In genomic region chrX:50700921-50701320, GRCh38 we compare ENCODE assay signal across 31 cellular contexts.
DNase-seq lines count a peak whose midpoint lies in the region; ATAC-seq, FAIRE-seq and TF ChIP-seq lines count a peak whose summit lies in the region.
"Had no signal": no experiment of that assay in that cellular context is flagged by ENCODE, and none has a peak within 500 bp of the region (broad histone marks: within the 10 kb centered on the region; RNA-seq: fewer than 3 reads in every experiment).

No MANE protein-coding gene starts in this region.

- no peak overlapping the region for H3K23ac ChIP-seq in H1 (ENCODE audit: insufficient read length)
- H3K23ac ChIP-seq in trophoblast cell (ENCODE audit: low read length) = no peak overlapping the region

- no peaks in the 10 kb centered on the region for H3K23me2 ChIP-seq in H1 (ENCODE audit: low read depth, low read length)

- no peak overlapping the region for H4K12ac ChIP-seq in trophoblast cell (ENCODE audit: low read depth, low read length)

- H3K27ac Mint-ChIP-seq in naive thymus-derived CD4-positive, alpha-beta T cell = no peak overlapping the region
- H3K27ac Mint-ChIP-seq: B cell; CD8-positive, alpha-beta T cell; T-helper 17 cell had no signal

- H3K27me3 Mint-ChIP-seq in naive thymus-derived CD4-positive, alpha-beta T cell = peaks cover 4 to 13% (median 8%) of the 10 kb centered on the region in 5 donors

- peak; percentile 52 for DNase-seq in ELF-1 (ENCODE audit: low read depth, low spot score)
- DNase-seq in NT2/D1 (ENCODE audit: low read depth, low spot score) = peak; percentile 38
- no peak for DNase-seq in H1 (ENCODE audit: low read depth in 1 of 2, low spot score in 2 of 2)
- DNase-seq in trophoblast cell = no peak
- no peak for DNase-seq in DMS79 treated with DMSO at 0.1 percent for 48 hours (lab: John Stamatoyannopoulos, UW)
- DNase-seq in ascending aorta (ENCODE audit: low spot score in 2 of 2) = no peak
- no peak for DNase-seq in naive thymus-derived CD4-positive, alpha-beta T cell
- DNase-seq in NCI-H1694 treated with DMSO at 0.1 percent for 48 hours (lab: John Stamatoyannopoulos, UW) = no peak
- DNase-seq: activated CD4-positive, alpha-beta T cell treated with anti-CD3 and anti-CD28 coated beads for 4 hours; activated gamma-delta T cell; activated T-cell treated with anti-CD3 and anti-CD28 coated beads, Interleukin-2, amount 50 U/mL, for 1 hour; brain microvascular endothelial cell; CD8-positive, alpha-beta T cell; DMS 273 treated with DMSO at 0.1 percent for 48 hours; effector CD4-positive, alpha-beta T cell; foreskin fibroblast; HCEC 1CT; KBM-7; NCI-H1436; NCI-H345; RPMI8226; sigmoid colon; stimulated activated CD4-positive, alpha-beta T cell treated with anti-CD3 and anti-CD28 coated beads, Interleukin-15, amount 100 ng/mL, for 24 hours; stimulated activated naive CD4-positive, alpha-beta T cell treated with Interleukin-2 at 50 U/mL for 16 hours; T-helper 17 cell had no signal

- H2BK12ac ChIP-seq in H1 (ENCODE audit: low read depth, low read length) = 0 out of 2 replicates have a peak overlapping the region, but pooled peaks have one; percentile 71
- peak overlapping the region; percentile 40 for H2BK12ac ChIP-seq in trophoblast cell (ENCODE audit: low read length)

- H3K79me2 ChIP-seq in H1 (ENCODE audit: control insufficient read depth in 1 of 2, insufficient read depth in 2 of 2, low read length in 2 of 2) (no peaks in the 10 kb centered on the region), trophoblast cell (ENCODE audit: control insufficient read depth, insufficient read depth, low read length, poor library complexity) (no peaks in the 10 kb centered on the region)

- no peaks in the 10 kb centered on the region for H3K9me3 Mint-ChIP-seq in naive thymus-derived CD4-positive, alpha-beta T cell
- H3K9me3 Mint-ChIP-seq: CD8-positive, alpha-beta T cell had no signal

- H3K79me1 ChIP-seq in H1 (ENCODE audit: low read depth, low read length) (no peaks in the 10 kb centered on the region), trophoblast cell (ENCODE audit: low read length) (peaks cover 17% of the 10 kb centered on the region)

- H3K14ac ChIP-seq in H1 (ENCODE audit: insufficient read length) (no peak overlapping the region), trophoblast cell (ENCODE audit: low read length) (no peak overlapping the region)

- H3K4me3 Mint-ChIP-seq in naive thymus-derived CD4-positive, alpha-beta T cell = no peak overlapping the region
- H3K4me3 Mint-ChIP-seq: B cell; CD8-positive, alpha-beta T cell; neural crest cell; T-helper 17 cell had no signal

- H3K4me3 ChIP-seq in NT2/D1 (ENCODE audit: insufficient read length, low read depth) (no peak overlapping the region), H1 (ENCODE audit: extremely low read depth in 1 of 4, insufficient read depth in 2 of 4, low read depth in 3 of 4, low read length in 4 of 4) (no peak overlapping the region), trophoblast cell (ENCODE audit: low read depth, low read length) (no peak overlapping the region), ascending aorta (no peak overlapping the region)
- H3K4me3 ChIP-seq in naive thymus-derived CD4-positive, alpha-beta T cell (ENCODE audit: low read length) = no peak overlapping the region
- H3K4me3 ChIP-seq: A549, lung, sigmoid colon, SK-N-MC, vagina had no signal

- H2AK5ac ChIP-seq in H1 (ENCODE audit: low read depth, low read length) = no peak overlapping the region
- H2AK5ac ChIP-seq in trophoblast cell (ENCODE audit: low read length) = peak overlapping the region; percentile 54

- H2BK5ac ChIP-seq in H1 (ENCODE audit: low read depth, low read length) = no peak overlapping the region; the same call in 1 of the 2 replicates
- peak overlapping the region; percentile 40 for H2BK5ac ChIP-seq in trophoblast cell (ENCODE audit: low read depth, low read length, poor library complexity)

- no peaks in the 10 kb centered on the region for H4K20me1 ChIP-seq in H1 (replicated peaks in 1 of 2; ENCODE audit: control insufficient read depth in 1 of 2, insufficient read depth in 2 of 2, low read length in 2 of 2)

- H3K27ac ChIP-seq in H1 (ENCODE audit: low read depth, low read length) (no peak overlapping the region), trophoblast cell (ENCODE audit: low read depth, low read length) (no peak overlapping the region), ascending aorta (no peak overlapping the region)
- no peak overlapping the region for H3K27ac ChIP-seq in naive thymus-derived CD4-positive, alpha-beta T cell (ENCODE audit: low read depth, low read length)
- H3K27ac ChIP-seq: A549, brain microvascular endothelial cell, sigmoid colon, SK-N-MC, vagina had no signal

- TF ChIP-seq CTCF in H1 (IDR thresholded peaks at IDR 0.05; ENCODE audit: control extremely low read depth in 1 of 3, insufficient read depth in 1 of 3, low read depth in 1 of 3, low read length in 3 of 3) = no peak
- no peak for TF ChIP-seq CTCF in ascending aorta (IDR thresholded peaks at IDR 0.05)

- no peak for TF ChIP-seq EP300 in H1 (IDR thresholded peaks at IDR 0.05; ENCODE audit: borderline replicate concordance in 1 of 2, low read depth in 2 of 2, low read length in 2 of 2)

- H3K4me1 Mint-ChIP-seq in naive thymus-derived CD4-positive, alpha-beta T cell = no peaks in the 10 kb centered on the region
- H3K4me1 Mint-ChIP-seq: B cell had no signal

- H3K36me3 ChIP-seq in NT2/D1 (ENCODE audit: insufficient read depth, insufficient read length, low read length) = no peaks in the 10 kb centered on the region
- H3K36me3 ChIP-seq in H1 (ENCODE audit: control insufficient read depth in 2 of 4, insufficient read depth in 4 of 4, low read length in 3 of 4) = no peaks in the 10 kb centered on the region
- no peaks in the 10 kb centered on the region for H3K36me3 ChIP-seq in trophoblast cell (ENCODE audit: control insufficient read depth in 1 of 2, insufficient read depth in 2 of 2, low read length in 2 of 2)
- no peaks in the 10 kb centered on the region for H3K36me3 ChIP-seq in ascending aorta
- H3K36me3 ChIP-seq in naive thymus-derived CD4-positive, alpha-beta T cell (ENCODE audit: control insufficient read depth in 2 of 3, insufficient read depth in 3 of 3, low read length in 3 of 3) = no peaks in the 10 kb centered on the region
- H3K36me3 ChIP-seq: brain microvascular endothelial cell, sigmoid colon, vagina had no signal

- no peak for FAIRE-seq in H1 (lab: Jason Lieb, UNC)
- FAIRE-seq: A549 had no signal

- no peaks in the 10 kb centered on the region for H3K27me3 ChIP-seq in NT2/D1 (ENCODE audit: insufficient read depth, insufficient read length)
- no peaks in the 10 kb centered on the region for H3K27me3 ChIP-seq in H1 (replicated peaks in 1 of 4; ENCODE audit: control insufficient read depth in 3 of 4, extremely low read depth in 1 of 4, insufficient read depth in 3 of 4, low read length in 3 of 4)
- H3K27me3 ChIP-seq in trophoblast cell (ENCODE audit: insufficient read depth, low read length) = no peaks in the 10 kb centered on the region
- no peaks in the 10 kb centered on the region for H3K27me3 ChIP-seq in ascending aorta
- H3K27me3 ChIP-seq in naive thymus-derived CD4-positive, alpha-beta T cell (ENCODE audit: control insufficient read depth in 2 of 2, insufficient read depth in 2 of 2, low read length in 2 of 2) = no peaks in the 10 kb centered on the region
- H3K27me3 ChIP-seq: brain microvascular endothelial cell, sigmoid colon, vagina had no signal

- H3K4ac ChIP-seq in H1 (replicated peaks; ENCODE audit: insufficient read length, low read depth, low read length) (no peak overlapping the region), trophoblast cell (ENCODE audit: low read depth, low read length) (no peak overlapping the region)

- ATAC-seq in naive thymus-derived CD4-positive, alpha-beta T cell = no peak
- ATAC-seq: A549; CD8-positive, alpha-beta T cell; T-helper 17 cell had no signal

- H4K91ac ChIP-seq in H1 (replicated peaks; ENCODE audit: insufficient read length, low read length) (no peak overlapping the region), trophoblast cell (ENCODE audit: low read depth, low read length) (peak overlapping the region; percentile 55)

- H2AFZ ChIP-seq in H1 (ENCODE audit: low read length) = no peak overlapping the region
- H2AFZ ChIP-seq in trophoblast cell (ENCODE audit: insufficient read depth, low read length, poor library complexity) = no peak overlapping the region

- H3K4me1 ChIP-seq in NT2/D1 (ENCODE audit: insufficient read depth, insufficient read length) = peaks cover 2% of the 10 kb centered on the region
- H3K4me1 ChIP-seq in H1 (replicated peaks in 1 of 4; ENCODE audit: control insufficient read depth in 3 of 4, insufficient read depth in 4 of 4, low read length in 3 of 4) = peaks cover 0 to 11% (median 5%) of the 10 kb centered on the region in 4 experiments; a peak in 5 of 7 replicates
- H3K4me1 ChIP-seq in trophoblast cell (ENCODE audit: control insufficient read depth in 1 of 2, insufficient read depth in 2 of 2, low read length in 2 of 2) = peaks cover 0 to 19% of the 10 kb centered on the region in 2 experiments
- H3K4me1 ChIP-seq in ascending aorta = peaks cover 0 to 7% of the 10 kb centered on the region in 2 donors
- no peaks in the 10 kb centered on the region for H3K4me1 ChIP-seq in naive thymus-derived CD4-positive, alpha-beta T cell (ENCODE audit: control insufficient read depth in 2 of 2, insufficient read depth in 2 of 2, low read length in 2 of 2)
- H3K4me1 ChIP-seq: A549, vagina had no signal

- no peak for TF ChIP-seq RAD21 in H1 (IDR thresholded peaks at IDR 0.05 in 1 of 2, conservative IDR thresholded peaks at IDR 0.05 in 1 of 2; ENCODE audit: low read depth in 2 of 2, low read length in 2 of 2)

- no peak overlapping the region for H3K56ac ChIP-seq in H1 (replicated peaks; ENCODE audit: insufficient read length, low read depth, low read length)

- WGBS in H1 (ENCODE audit: extremely low coverage in 1 of 2, insufficient coverage in 1 of 2, insufficient read length in 1 of 2, insufficient replicate concordance in 2 of 2, low coverage in 1 of 2, low lambda C conversion rate in 2 of 2, missing lambda C conversion rate in 1 of 2), 2 experiments = 50% methylated on average over 2 of the region's 3 CpGs; no CpG with 5 or more reads in 1 of the 2 experiments
- whole genome bisulfite sequencing in trophoblast cell (ENCODE audit: extremely low coverage, insufficient coverage, insufficient read length) = no CpG with 5 or more reads among the region's 3 CpGs

- CTCF ChIA-PET in H1 (lab: Charles Lee; ENCODE audit: partially characterized antibody) = interaction anchor here (1.6 to 2.6 kb wide), 2 partner anchors 10 to 21 kb away, joined by 5 to 6 read pairs; no protein-coding TSS in a partner anchor
- CTCF ChIA-PET in naive thymus-derived CD4-positive, alpha-beta T cell (lab: Charles Lee) = no interaction called here

- TF ChIP-seq POLR2A in H1 (IDR thresholded peaks at IDR 0.05; ENCODE audit: control extremely low read depth in 1 of 2, low read depth in 2 of 2, low read length in 2 of 2) = no peak

- no peak overlapping the region for H4K5ac ChIP-seq in H1 (ENCODE audit: insufficient read length, low read depth, low read length)

- POLR2A ChIA-PET in H1 (lab: Charles Lee; ENCODE audit: partially characterized antibody) = no interaction called here
- POLR2A ChIA-PET in naive thymus-derived CD4-positive, alpha-beta T cell (lab: Charles Lee) = no interaction called here

- no peaks in the 10 kb centered on the region for H3K9me3 ChIP-seq in NT2/D1 (ENCODE audit: insufficient read depth, low read length)
- H3K9me3 ChIP-seq in H1 (ENCODE audit: insufficient read depth in 2 of 2, low read depth in 1 of 2, low read length in 1 of 2) = no peaks in the 10 kb centered on the region
- no peaks in the 10 kb centered on the region for H3K9me3 ChIP-seq in trophoblast cell (ENCODE audit: insufficient read depth, low read depth, low read length)
- H3K9me3 ChIP-seq in ascending aorta = no peaks in the 10 kb centered on the region
- H3K9me3 ChIP-seq in naive thymus-derived CD4-positive, alpha-beta T cell (ENCODE audit: control insufficient read depth in 2 of 3, low read length in 3 of 3) = no peaks in the 10 kb centered on the region
- H3K9me3 ChIP-seq: A549, sigmoid colon, vagina had no signal

- H2BK120ac ChIP-seq in H1 (replicated peaks; ENCODE audit: low read depth, low read length) (no peak overlapping the region), trophoblast cell (ENCODE audit: insufficient read depth, low read length, poor library complexity) (peak overlapping the region; percentile 33)

- no peaks in the 10 kb centered on the region for H3K36me3 Mint-ChIP-seq in naive thymus-derived CD4-positive, alpha-beta T cell
- H3K36me3 Mint-ChIP-seq: CD8-positive, alpha-beta T cell had no signal

- no peak overlapping the region for H4K8ac ChIP-seq in H1 (ENCODE audit: extremely low read depth, insufficient read depth, low read length)
- no peak overlapping the region for H4K8ac ChIP-seq in trophoblast cell (ENCODE audit: low read depth, low read length)

- intact Hi-C loops in ascending aorta (cut with DNase I) = loop anchor here (5.0 kb wide), 1 partner anchor 784 kb away; no protein-coding TSS in a partner anchor
- intact Hi-C loops in naive thymus-derived CD4-positive, alpha-beta T cell (cut with micrococcal nuclease) = no loop called here

- H3K18ac ChIP-seq in H1 (ENCODE audit: extremely low read depth, low read length) (no peak overlapping the region), trophoblast cell (ENCODE audit: low read length) (no peak overlapping the region)

- H3K4me2 ChIP-seq in H1 (ENCODE audit: insufficient read depth in 1 of 2, low read depth in 2 of 2, low read length in 2 of 2) (no peak overlapping the region), trophoblast cell (ENCODE audit: low read length) (no peak overlapping the region)
- H3K4me2 ChIP-seq: A549 had no signal

- H3K9ac ChIP-seq in NT2/D1 (ENCODE audit: insufficient read length, low read depth) (no peak overlapping the region), H1 (replicated peaks in 1 of 4; ENCODE audit: extremely low read depth in 1 of 4, low read depth in 3 of 4, low read length in 3 of 4) (no peak overlapping the region), trophoblast cell (ENCODE audit: low read length) (no peak overlapping the region)

- H2BK15ac ChIP-seq in H1 (ENCODE audit: low read length) = no peak overlapping the region

- no peak overlapping the region for H2BK20ac ChIP-seq in H1 (ENCODE audit: low read length)

Comparison
In these comparisons a context has a peak if more than half of its experiments do, and no peak if none do; other contexts are left out.
1. DNase-seq: peak in ELF-1 (single experiment) and NT2/D1 (single experiment); none in H1 (0 of 2), trophoblast cell (0 of 2), DMS79 treated with DMSO at 0.1 percent for 48 hours (single experiment), ascending aorta (0 of 2), naive thymus-derived CD4-positive, alpha-beta T cell (0 of 9) and NCI-H1694 treated with DMSO at 0.1 percent for 48 hours (single experiment).